Comparison of ENCODE assay signal across 7 cellular contexts in genomic region chr11:59171508-59172322, GRCh38.
DNase-seq lines count a peak whose midpoint lies in the region; ATAC-seq and TF ChIP-seq lines count a peak whose summit lies in the region.

Gene DTX4, plus strand, starts transcription at chr11:59172132. Its CDS starts 464 bp downstream, at chr11:59172596.

- TF ChIP-seq CTCF in retinal pigment epithelial cell (conservative IDR thresholded peaks at IDR 0.05; ENCODE audit: low read depth, low read length), result peak; percentile 91

- peak; percentile 40 for DNase-seq in NCI-H1436 treated with DMSO at 0.1 percent for 48 hours (lab: John Stamatoyannopoulos, UW)
- DNase-seq in T-helper 22 cell (ENCODE audit: low read depth), result peak; percentile 74
- DNase-seq in astrocyte of the hippocampus (ENCODE audit: low read depth, low spot score), result peak; percentile 94
- peak; percentile 87 to 90 for DNase-seq in hippocampal formation (lab: John Stamatoyannopoulos, UW)
- peak; percentile 66 for DNase-seq in retinal pigment epithelial cell (ENCODE audit: low read depth)

- peak within 1 kb of the TSS; percentile 65 for H3K4me3 ChIP-seq in retinal pigment epithelial cell (ENCODE audit: low read length)

- peak; percentile 77 for ATAC-seq in GM18498 (IDR thresholded peaks at IDR 0.05; ENCODE audit: unreplicated experiment)
- peak; percentile 73 for ATAC-seq in HG02852 (IDR thresholded peaks at IDR 0.05; ENCODE audit: unreplicated experiment)

Comparison
In these comparisons a context has a peak if more than half of its experiments do, and no peak if none do; other contexts are left out.
1. Peak in every context shown above with its lines: DNase-seq, ATAC-seq and H3K4me3 ChIP-seq.
2. DNase-seq: peak in every context shown above with its lines; median percentile 94 in astrocyte of the hippocampus; 88 in hippocampal formation; 74 in T-helper 22 cell; 66 in retinal pigment epithelial cell; 40 in NCI-H1436 treated with DMSO at 0.1 percent for 48 hours.